ENCODE assay signal across 8 cellular contexts in the genomic region with DNA sequence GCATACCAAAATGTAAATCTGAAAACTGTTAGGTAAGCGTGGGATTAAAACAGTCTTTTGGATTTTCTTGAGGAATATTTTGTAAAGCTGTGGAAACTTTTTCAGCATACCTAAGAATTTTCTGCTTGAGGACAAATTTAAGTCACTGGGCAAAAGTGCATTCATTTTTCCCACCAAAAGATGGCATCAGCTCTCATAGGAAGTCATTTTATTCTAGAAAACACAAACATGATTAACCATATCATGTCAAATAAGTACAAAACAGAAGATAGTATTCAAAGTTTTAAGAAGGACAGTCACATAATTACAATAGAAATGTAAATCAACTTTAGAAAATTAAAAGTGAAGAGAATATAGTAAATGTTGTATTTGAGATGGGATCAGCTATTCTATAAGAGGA.
DNase-seq lines count a peak whose midpoint lies in the region; ATAC-seq, FAIRE-seq and TF ChIP-seq lines count a peak whose summit lies in the region.

No MANE protein-coding gene starts in this region.

- no peaks in the 10 kb centered on the region for H3K27me3 Mint-ChIP-seq in Calu3 (ENCODE audit: unreplicated experiment)

- DNase-seq in DMS53 (lab: John Stamatoyannopoulos, UW) (peak; percentile 13), DMS53 treated with DMSO at 0.1 percent for 48 hours (lab: John Stamatoyannopoulos, UW; ENCODE audit: unreplicated experiment) (no peak), NCI-H2227 treated with DMSO at 0.1 percent for 48 hours (lab: John Stamatoyannopoulos, UW) (peak; percentile 1), endothelial cell of umbilical vein (ENCODE audit: low read depth, low spot score) (peak; percentile 45), psoas muscle (no peak), Calu3 (no peak), cerebellar nuclear complex (lab: John Stamatoyannopoulos, UW) (no peak)
- no peak for DNase-seq in effector CD4-positive, alpha-beta T cell

- dilution Hi-C loops in endothelial cell of umbilical vein (cut with MboI; ENCODE audit: extremely low pct_ligation_motif_present, low sequenced_read_pairs) = no loop called here

- H3K4me3 ChIP-seq in endothelial cell of umbilical vein (replicated peaks in 1 of 3; ENCODE audit: insufficient read depth in 1 of 3, low read depth in 1 of 3, low read length in 3 of 3) (no peak overlapping the region), psoas muscle (no peak overlapping the region)

- H3K9me1 ChIP-seq in endothelial cell of umbilical vein (replicated peaks; ENCODE audit: control insufficient read depth, extremely low read depth, insufficient read depth, low read length) = no peaks in the 10 kb centered on the region

- no peak for TF ChIP-seq POLR2A in endothelial cell of umbilical vein (IDR thresholded peaks at IDR 0.05; ENCODE audit: low read depth, low read length)

- H3K4me2 ChIP-seq in endothelial cell of umbilical vein (ENCODE audit: insufficient read depth, low read length) = no peak overlapping the region

- no peak overlapping the region for H3K4me3 Mint-ChIP-seq in Calu3 (ENCODE audit: low read depth, unreplicated experiment)

- H3K36me3 Mint-ChIP-seq in Calu3 (ENCODE audit: insufficient read depth, unreplicated experiment) = no peaks in the 10 kb centered on the region

- no peak overlapping the region for H2AFZ ChIP-seq in endothelial cell of umbilical vein (ENCODE audit: low read depth, low read length)

- peak in 1 of 2 donors; percentile 15 for TF ChIP-seq CTCF in endothelial cell of umbilical vein (IDR thresholded peaks at IDR 0.05; ENCODE audit: extremely low read depth in 1 of 2, insufficient read depth in 1 of 2, low read depth in 1 of 2, low read length in 2 of 2)
- TF ChIP-seq CTCF in psoas muscle (IDR thresholded peaks at IDR 0.05) = peak; percentile 26
- no peak for TF ChIP-seq CTCF in Calu3 (IDR thresholded peaks at IDR 0.05; ENCODE audit: unreplicated experiment)

- no peaks in the 10 kb centered on the region for H3K9me3 ChIP-seq in endothelial cell of umbilical vein (replicated peaks; ENCODE audit: control insufficient read depth, insufficient read depth, low read length)
- H3K9me3 ChIP-seq in psoas muscle = no peaks in the 10 kb centered on the region

- H3K9me3 Mint-ChIP-seq in Calu3 (ENCODE audit: low read depth, unreplicated experiment) = no peaks in the 10 kb centered on the region

- H3K27ac ChIP-seq in endothelial cell of umbilical vein (ENCODE audit: insufficient read depth, low read depth, low read length) (no peak overlapping the region), psoas muscle (no peak overlapping the region)

- H3K27ac Mint-ChIP-seq in Calu3 (ENCODE audit: unreplicated experiment) = no peak overlapping the region

- CTCF ChIA-PET in endothelial cell of umbilical vein (lab: Charles Lee) = interaction anchor here (0.9 to 1.5 kb wide), 6 partner anchors 10 to 173 kb away, joined by 3 to 4 read pairs (median 4); no protein-coding TSS in a partner anchor
- CTCF ChIA-PET in Calu3 (lab: Charles Lee) = interaction anchor here (0.5 to 0.9 kb wide), 2 partner anchors 34 to 170 kb away, joined by 3 read pairs; no protein-coding TSS in a partner anchor

- intact Hi-C loops in endothelial cell of umbilical vein (cut with micrococcal nuclease) = loop anchor here (1.0 kb wide), 2 partner anchors 170 to 400 kb away; no protein-coding TSS in a partner anchor
- intact Hi-C loops in psoas muscle (cut with DNase I) = no loop called here
- intact Hi-C loops in Calu3 (cut with micrococcal nuclease; ENCODE audit: unreplicated experiment) = loop anchor here (5.0 kb wide), 2 partner anchors 84 to 169 kb away; a partner anchor contains a TSS

- 79 to 89% (median 88%) methylated on average over 1 of the region's 1 CpG for WGBS in psoas muscle, 3 donors

- no peaks in the 10 kb centered on the region for H3K36me3 ChIP-seq in endothelial cell of umbilical vein (ENCODE audit: control insufficient read depth in 2 of 2, extremely low read depth in 1 of 2, insufficient read depth in 2 of 2, low read length in 2 of 2)
- peaks cover 0 to 82% of the 10 kb centered on the region in 2 donors for H3K36me3 ChIP-seq in psoas muscle (ENCODE audit: insufficient read depth in 1 of 2, low read depth in 1 of 2)

- H4K20me1 ChIP-seq in endothelial cell of umbilical vein (replicated peaks; ENCODE audit: control insufficient read depth, extremely low read depth, insufficient read depth, low read length) = no peaks in the 10 kb centered on the region

- peaks cover 21% of the 10 kb centered on the region for H3K4me1 Mint-ChIP-seq in Calu3 (ENCODE audit: low read depth, unreplicated experiment)

- H3K9ac ChIP-seq in endothelial cell of umbilical vein (replicated peaks; ENCODE audit: extremely low read depth, insufficient read depth, low read length) = no peak overlapping the region

- H3K4me1 ChIP-seq in endothelial cell of umbilical vein (ENCODE audit: control insufficient read depth, extremely low read depth, insufficient read depth, low read length) = no peaks in the 10 kb centered on the region
- H3K4me1 ChIP-seq in psoas muscle = no peaks in the 10 kb centered on the region

- no peaks in the 10 kb centered on the region for H3K27me3 ChIP-seq in endothelial cell of umbilical vein (ENCODE audit: control insufficient read depth in 2 of 2, insufficient read depth in 2 of 2, low read length in 2 of 2)
- H3K27me3 ChIP-seq in psoas muscle (ENCODE audit: insufficient read depth in 3 of 3, low read length in 2 of 3) = no peaks in the 10 kb centered on the region

- POLR2A ChIA-PET in endothelial cell of umbilical vein (lab: Charles Lee) = no interaction called here

- BruUV-seq in endothelial cell of umbilical vein (replicated peaks; lab: Mats Ljungman, UMichigan) (no TSS peak), Calu3 (replicated peaks; lab: Mats Ljungman, UMichigan) (no TSS peak)

- H3K79me2 ChIP-seq in endothelial cell of umbilical vein (ENCODE audit: control insufficient read depth, insufficient read depth, low read length) = no peaks in the 10 kb centered on the region

- peak; percentile 12 for FAIRE-seq in endothelial cell of umbilical vein (lab: Jason Lieb, UNC)

- no peak for ATAC-seq in psoas muscle

TF ChIP-seq in endothelial cell of umbilical vein, 7 proteins besides CTCF, POLR2A, EP300 and RAD21:
- TF ChIP-seq POLR2AphosphoS5 (IDR thresholded peaks at IDR 0.05; ENCODE audit: insufficient read depth, low read depth, low read length) (no peak), JUN (IDR thresholded peaks at IDR 0.05; ENCODE audit: borderline replicate concordance, insufficient read depth, insufficient read length, low read depth) (no peak), GATA2 (IDR thresholded peaks at IDR 0.05; ENCODE audit: insufficient read depth, insufficient read length, low read depth, low read length) (no peak), EZH2 (IDR thresholded peaks at IDR 0.05; ENCODE audit: borderline replicate concordance, low read depth, low read length, severe bottlenecking) (no peak), MYC (IDR thresholded peaks at IDR 0.05; ENCODE audit: low read depth, low read length) (no peak)

Comparison
In these comparisons a context has a peak if more than half of its experiments do, and no peak if none do; other contexts are left out.
1. DNase-seq: peak in DMS53 (single experiment), NCI-H2227 treated with DMSO at 0.1 percent for 48 hours (single experiment) and endothelial cell of umbilical vein (single experiment); none in DMS53 treated with DMSO at 0.1 percent for 48 hours (single experiment), psoas muscle (0 of 2), Calu3 (single experiment), cerebellar nuclear complex (0 of 2) and effector CD4-positive, alpha-beta T cell (single experiment).
2. intact Hi-C loops: an anchor here in endothelial cell of umbilical vein (1.0 kb wide) and Calu3 (5.0 kb wide); none called in psoas muscle.